Comparison of ENCODE assay signal across 20 cellular contexts in genomic region chr2:129191530-129191929, GRCh38.
DNase-seq lines count a peak whose midpoint lies in the region; ATAC-seq and TF ChIP-seq lines count a peak whose summit lies in the region.
"Had no signal": no experiment of that assay in that cellular context is flagged by ENCODE, and none has a peak within 500 bp of the region (broad histone marks: within the 10 kb centered on the region; RNA-seq: fewer than 3 reads in every experiment).

No MANE protein-coding gene starts in this region.

- no peak for TF ChIP-seq EP300 in SK-N-SH (IDR thresholded peaks at IDR 0.05; ENCODE audit: borderline replicate concordance in 1 of 2, low read depth in 1 of 2, low read length in 1 of 2)

- H3K27me3 Mint-ChIP-seq in type B pancreatic cell = no peaks in the 10 kb centered on the region

- H3K27ac ChIP-seq in HUES64 (ENCODE audit: low read depth, low read length) = peak overlapping the region; percentile 25; the same call in 1 of the 2 replicates
- H3K27ac ChIP-seq in body of pancreas = peak overlapping the region in 1 of 4 donors; percentile 12
- H3K27ac ChIP-seq in SK-N-SH (ENCODE audit: low read depth in 2 of 2, low read length in 1 of 2) = no peak overlapping the region
- H3K27ac ChIP-seq: testis had no signal

- H3K4me3 Mint-ChIP-seq in type B pancreatic cell = peak overlapping the region; percentile 57
- H3K4me3 Mint-ChIP-seq: activated T-helper 1 cell treated with anti-CD3 and anti-CD28 coated beads, Interleukin-12 subunit alpha, Interleukin-12 subunit beta, Interleukin-2, Interleukin-4 antibody, amounts not matched to agents 30 ng/mL and 10 ng/mL and 1 ng/mL, durations not matched to agents 14 hours and 24 hours and 36 hours; central memory CD8-positive, alpha-beta T cell had no signal

- 46% methylated on average over 4 of the region's 4 CpGs for WGBS in HUES64
- WGBS in body of pancreas, 2 donors = 72 to 73% methylated on average over 4 of the region's 4 CpGs
- WGBS in SK-N-SH (ENCODE audit: low lambda C conversion rate) = 21% methylated on average over 4 of the region's 4 CpGs

- peaks cover 5% of the 10 kb centered on the region for H3K9me3 Mint-ChIP-seq in type B pancreatic cell
- H3K9me3 Mint-ChIP-seq: activated T-helper 1 cell treated with anti-CD3 and anti-CD28 coated beads, Interleukin-12 subunit alpha, Interleukin-12 subunit beta, Interleukin-2, Interleukin-4 antibody, amounts not matched to agents 30 ng/mL and 10 ng/mL and 1 ng/mL, durations not matched to agents 14 hours and 24 hours and 36 hours had no signal

- no peaks in the 10 kb centered on the region for H3F3A ChIP-seq in SK-N-SH (replicated peaks; ENCODE audit: insufficient read depth)

- H3K4me1 ChIP-seq in HUES64 (ENCODE audit: insufficient read depth, low read length) (peaks cover 28% of the 10 kb centered on the region), body of pancreas (peaks cover 49% of the 10 kb centered on the region), SK-N-SH (ENCODE audit: control insufficient read depth in 1 of 2, insufficient read depth in 2 of 2, low read depth in 1 of 2, low read length in 1 of 2) (no peaks in the 10 kb centered on the region; a peak in 1 of 4 replicates)

- no peak for TF ChIP-seq POLR2A in body of pancreas (IDR thresholded peaks at IDR 0.05)

- intact Hi-C loops in body of pancreas (cut with DNase I) = no loop called here

- H3K4me1 Mint-ChIP-seq in type B pancreatic cell (ENCODE audit: unreplicated experiment) = peaks cover 30% of the 10 kb centered on the region
- H3K4me1 Mint-ChIP-seq: central memory CD8-positive, alpha-beta T cell had no signal

- CTCF ChIA-PET in SK-N-SH (lab: Yijun Ruan, JAX) = interaction anchor here (1.2 kb wide), 1 partner anchor 10 kb away, joined by 7 read pairs; no protein-coding TSS in a partner anchor

- POLR2A ChIA-PET in SK-N-SH (lab: Yijun Ruan, JAX) = no interaction called here

- H3K27me3 ChIP-seq in HUES64 (ENCODE audit: insufficient read depth, low read length) = peaks cover 4% of the 10 kb centered on the region; the same call in 1 of the 2 replicates
- no peaks in the 10 kb centered on the region for H3K27me3 ChIP-seq in body of pancreas
- H3K27me3 ChIP-seq in SK-N-SH (ENCODE audit: insufficient read depth) = no peaks in the 10 kb centered on the region
- H3K27me3 ChIP-seq: testis had no signal

- H3K9me3 ChIP-seq in HUES64 (ENCODE audit: insufficient read depth, low read depth, low read length) = no peaks in the 10 kb centered on the region
- no peaks in the 10 kb centered on the region for H3K9me3 ChIP-seq in body of pancreas
- no peaks in the 10 kb centered on the region for H3K9me3 ChIP-seq in SK-N-SH
- H3K9me3 ChIP-seq: testis had no signal

- TF ChIP-seq RAD21 in SK-N-SH (IDR thresholded peaks at IDR 0.05; ENCODE audit: low read length) = no peak

- no peaks in the 10 kb centered on the region for H3K36me3 Mint-ChIP-seq in type B pancreatic cell

- peak overlapping the region; percentile 94 for H3K27ac Mint-ChIP-seq in type B pancreatic cell
- H3K27ac Mint-ChIP-seq: activated T-helper 1 cell treated with anti-CD3 and anti-CD28 coated beads, Interleukin-12 subunit alpha, Interleukin-12 subunit beta, Interleukin-2, Interleukin-4 antibody, amounts not matched to agents 30 ng/mL and 10 ng/mL and 1 ng/mL, durations not matched to agents 14 hours and 24 hours and 36 hours had no signal

- no peak overlapping the region for H3K4me2 ChIP-seq in SK-N-SH

- H3K9ac ChIP-seq in HUES64 (ENCODE audit: low read depth, low read length) (no peak overlapping the region), SK-N-SH (no peak overlapping the region)

- H2AFZ ChIP-seq in SK-N-SH (ENCODE audit: low read depth) = no peak overlapping the region

- peak; percentile 16 for ATAC-seq in body of pancreas
- no peak for ATAC-seq in HG02571 (IDR thresholded peaks at IDR 0.05; ENCODE audit: unreplicated experiment)
- ATAC-seq: activated CD4-positive, CD25-positive, alpha-beta regulatory T cell treated with anti-CD3 and anti-CD28 coated beads, Interleukin-2, amount 50 U/mL, for 24 hours; left lobe of liver had no signal

- no peaks in the 10 kb centered on the region for H3K79me2 ChIP-seq in SK-N-SH (ENCODE audit: insufficient read depth)

- no peaks in the 10 kb centered on the region for H3K9me2 ChIP-seq in SK-N-SH

- no peak overlapping the region for H3K4me3 ChIP-seq in HUES64 (ENCODE audit: low read length)
- no peak overlapping the region for H3K4me3 ChIP-seq in body of pancreas
- no peak overlapping the region for H3K4me3 ChIP-seq in SK-N-SH (ENCODE audit: low read depth in 2 of 2, low read length in 1 of 2)
- H3K4me3 ChIP-seq: testis had no signal

- DNase-seq in body of pancreas (no peak), islet precursor cell (peak; percentile 92), type B pancreatic cell (ENCODE audit: extremely low spot score, unreplicated experiment) (no peak), SK-N-SH (no peak), D341Med (ENCODE audit: low spot score) (no peak)
- DNase-seq: effector CD8-positive, alpha-beta T cell; GF-D8; HCEC 1CT; NCI-H1694 treated with DMSO at 0.1 percent for 48 hours; NCI-H446 treated with DMSO at 0.1 percent for 48 hours; SHP77; small intestine; T-helper 2 cell; testis had no signal

- H4K20me1 ChIP-seq in SK-N-SH (ENCODE audit: insufficient read depth) = no peaks in the 10 kb centered on the region

- no peak for TF ChIP-seq CTCF in body of pancreas (IDR thresholded peaks at IDR 0.05)
- TF ChIP-seq CTCF in type B pancreatic cell (conservative IDR thresholded peaks at IDR 0.05) = no peak
- no peak for TF ChIP-seq CTCF in SK-N-SH (IDR thresholded peaks at IDR 0.05)

- H3K36me3 ChIP-seq in HUES64 (ENCODE audit: insufficient read depth, low read length) = no peaks in the 10 kb centered on the region
- no peaks in the 10 kb centered on the region for H3K36me3 ChIP-seq in body of pancreas (replicated peaks in 1 of 2; ENCODE audit: insufficient read depth in 1 of 2, low read depth in 2 of 2)
- no peaks in the 10 kb centered on the region for H3K36me3 ChIP-seq in SK-N-SH (replicated peaks in 1 of 2; ENCODE audit: control insufficient read depth in 1 of 2, insufficient read depth in 2 of 2, low read length in 1 of 2)

TF ChIP-seq in SK-N-SH, 30 proteins besides CTCF, POLR2A, EP300 and RAD21 (continues in another document):
- TF ChIP-seq MAX (IDR thresholded peaks at IDR 0.05; ENCODE audit: low read depth) (no peak), JUND (IDR thresholded peaks at IDR 0.05) (no peak), FOXM1 (IDR thresholded peaks at IDR 0.05; ENCODE audit: low read depth) (no peak), TEAD4 (IDR thresholded peaks at IDR 0.05; ENCODE audit: borderline replicate concordance, insufficient read depth) (no peak), SMC3 (IDR thresholded peaks at IDR 0.05; ENCODE audit: low read depth, low read length) (no peak), TAF1 (IDR thresholded peaks at IDR 0.05; ENCODE audit: borderline replicate concordance, low read depth, low read length) (no peak), FOSL2 (IDR thresholded peaks at IDR 0.05; ENCODE audit: borderline replicate concordance, low read depth) (no peak), POLR2AphosphoS5 (IDR thresholded peaks at IDR 0.05; ENCODE audit: low read depth, low read length) (no peak), NFIC (IDR thresholded peaks at IDR 0.05; ENCODE audit: borderline replicate concordance) (no peak), GABPA (IDR thresholded peaks at IDR 0.05; ENCODE audit: low read depth) (no peak), RFX5 (IDR thresholded peaks at IDR 0.05; ENCODE audit: low read length) (no peak), ELF1 (IDR thresholded peaks at IDR 0.05) (no peak), FOXJ3 (CRISPR knock-in tag; IDR thresholded peaks at IDR 0.05) (no peak), TCF12 (IDR thresholded peaks at IDR 0.05) (no peak), SIN3A (IDR thresholded peaks at IDR 0.05; ENCODE audit: borderline replicate concordance, low read depth, low read length) (no peak)
- TF ChIP-seq, protein P1, sequence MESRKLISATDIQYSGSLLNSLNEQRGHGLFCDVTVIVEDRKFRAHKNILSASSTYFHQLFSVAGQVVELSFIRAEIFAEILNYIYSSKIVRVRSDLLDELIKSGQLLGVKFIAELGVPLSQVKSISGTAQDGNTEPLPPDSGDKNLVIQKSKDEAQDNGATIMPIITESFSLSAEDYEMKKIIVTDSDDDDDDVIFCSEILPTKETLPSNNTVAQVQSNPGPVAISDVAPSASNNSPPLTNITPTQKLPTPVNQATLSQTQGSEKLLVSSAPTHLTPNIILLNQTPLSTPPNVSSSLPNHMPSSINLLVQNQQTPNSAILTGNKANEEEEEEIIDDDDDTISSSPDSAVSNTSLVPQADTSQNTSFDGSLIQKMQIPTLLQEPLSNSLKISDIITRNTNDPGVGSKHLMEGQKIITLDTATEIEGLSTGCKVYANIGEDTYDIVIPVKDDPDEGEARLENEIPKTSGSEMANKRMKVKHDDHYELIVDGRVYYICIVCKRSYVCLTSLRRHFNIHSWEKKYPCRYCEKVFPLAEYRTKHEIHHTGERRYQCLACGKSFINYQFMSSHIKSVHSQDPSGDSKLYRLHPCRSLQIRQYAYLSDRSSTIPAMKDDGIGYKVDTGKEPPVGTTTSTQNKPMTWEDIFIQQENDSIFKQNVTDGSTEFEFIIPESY (IDR thresholded peaks at IDR 0.05; ENCODE audit: borderline replicate concordance, low read depth) = no peak
